In genomic region chr9:36276840-36277239, GRCh38 we compare ENCODE assay signal across 11 cellular contexts. TPM values are rescaled to one million over a fixed set of nuclear protein-coding genes. Genes with fewer than 3 reads are reported as not detected.
DNase-seq lines count a peak whose midpoint lies in the region; ATAC-seq and TF ChIP-seq lines count a peak whose summit lies in the region.
"Had no signal": no experiment of that assay in that cellular context is flagged by ENCODE, and none has a peak within 500 bp of the region (broad histone marks: within the 10 kb centered on the region; RNA-seq: fewer than 3 reads in every experiment).

No MANE protein-coding gene starts in this region.

- H3K4me3 ChIP-seq in OCI-LY3 (ENCODE audit: low read length) (0 out of 2 replicates have a peak overlapping the region, but pooled peaks have one; percentile 17), esophagus muscularis mucosa (peak overlapping the region in 3 of 4 donors; percentile 12 to 31 (median 28))

- H3K4me2 ChIP-seq in OCI-LY3 (ENCODE audit: low read length): peak overlapping the region; percentile 27

- no peaks in the 10 kb centered on the region for H3K9me3 Mint-ChIP-seq in Calu3 (ENCODE audit: low read depth, unreplicated experiment)
- H3K9me3 Mint-ChIP-seq in nephron progenitor cell: no peaks in the 10 kb centered on the region

- H3K27me3 Mint-ChIP-seq in Calu3 (ENCODE audit: unreplicated experiment) (no peaks in the 10 kb centered on the region), nephron progenitor cell (ENCODE audit: low read depth, poor library complexity) (peaks cover 4% of the 10 kb centered on the region)

- TF ChIP-seq CTCF in Calu3 (IDR thresholded peaks at IDR 0.05; ENCODE audit: unreplicated experiment): no peak
- no peak for TF ChIP-seq CTCF in OCI-LY3 (IDR thresholded peaks at IDR 0.05; ENCODE audit: low read depth, low read length)
- no peak for TF ChIP-seq CTCF in esophagus muscularis mucosa (IDR thresholded peaks at IDR 0.05)
- no peak for TF ChIP-seq CTCF in nephron progenitor cell (IDR thresholded peaks at IDR 0.05)

- no peaks in the 10 kb centered on the region for H3K36me3 ChIP-seq in OCI-LY3 (replicated peaks; ENCODE audit: low read depth, low read length)
- H3K36me3 ChIP-seq in esophagus muscularis mucosa: no peaks in the 10 kb centered on the region

- peak overlapping the region; percentile 62 for H2AFZ ChIP-seq in OCI-LY3 (ENCODE audit: low read depth, low read length)

- H3K4me3 Mint-ChIP-seq in Calu3 (ENCODE audit: low read depth, unreplicated experiment): peak overlapping the region; percentile 72
- H3K4me3 Mint-ChIP-seq in nephron progenitor cell: no peak overlapping the region

- 12% methylated on average over 7 of the region's 7 CpGs for WGBS in esophagus muscularis mucosa

- H3K9me3 ChIP-seq in OCI-LY3 (ENCODE audit: insufficient read depth, low read length) (no peaks in the 10 kb centered on the region), esophagus muscularis mucosa (no peaks in the 10 kb centered on the region)

- H3K27ac ChIP-seq in OCI-LY3 (ENCODE audit: low read length) (no peak overlapping the region), esophagus muscularis mucosa (replicated peaks in 1 of 4) (no peak overlapping the region)

- H3K36me3 Mint-ChIP-seq in Calu3 (ENCODE audit: insufficient read depth, unreplicated experiment) (peaks cover 36% of the 10 kb centered on the region), nephron progenitor cell (ENCODE audit: low read depth) (peaks cover 11% of the 10 kb centered on the region)

- H3K4me1 ChIP-seq in OCI-LY3 (ENCODE audit: low read length): peaks cover 11% of the 10 kb centered on the region; the same call in 1 of the 2 replicates
- H3K4me1 ChIP-seq in esophagus muscularis mucosa: peaks cover 4 to 9% (median 7%) of the 10 kb centered on the region in 4 donors

- BruUV-seq in Calu3 (replicated peaks; lab: Mats Ljungman, UMichigan): no TSS peak

- CTCF ChIA-PET in Calu3 (lab: Charles Lee): interaction anchor here (0.8 kb wide), 1 partner anchor 52 kb away, joined by 3 read pairs; no protein-coding TSS in a partner anchor

- H3K79me2 ChIP-seq in OCI-LY3 (ENCODE audit: low read length): no peaks in the 10 kb centered on the region

- intact Hi-C loops in Calu3 (cut with micrococcal nuclease; ENCODE audit: unreplicated experiment): no loop called here
- intact Hi-C loops in esophagus muscularis mucosa (cut with DNase I): no loop called here

- peaks cover 15% of the 10 kb centered on the region for H3K4me1 Mint-ChIP-seq in Calu3 (ENCODE audit: low read depth, unreplicated experiment)
- peaks cover 9% of the 10 kb centered on the region for H3K4me1 Mint-ChIP-seq in nephron progenitor cell

- ATAC-seq in HG02840 (IDR thresholded peaks at IDR 0.05; ENCODE audit: low FRiP score, unreplicated experiment): no peak
- ATAC-seq: HCT116 had no signal

- H3K27ac Mint-ChIP-seq in Calu3 (ENCODE audit: unreplicated experiment) (peak overlapping the region; percentile 76), nephron progenitor cell (peak overlapping the region; percentile 8)

- TF ChIP-seq EP300 in esophagus muscularis mucosa (IDR thresholded peaks at IDR 0.05): no peak

- no peak for TF ChIP-seq POLR2A in esophagus muscularis mucosa (IDR thresholded peaks at IDR 0.05; ENCODE audit: low read depth)

- H3K27me3 ChIP-seq in OCI-LY3 (ENCODE audit: low read depth, low read length): no peaks in the 10 kb centered on the region
- no peaks in the 10 kb centered on the region for H3K27me3 ChIP-seq in esophagus muscularis mucosa

- H3K9ac ChIP-seq in OCI-LY3 (ENCODE audit: low read length): no peak overlapping the region

- no peaks in the 10 kb centered on the region for H4K20me1 ChIP-seq in OCI-LY3 (ENCODE audit: insufficient read depth, low read length)

- DNase-seq in Calu3: peak; percentile 28
- DNase-seq in esophagus muscularis mucosa (ENCODE audit: extremely low spot score): no peak
- DNase-seq in nephron progenitor cell: no peak
- no peak for DNase-seq in NCI-H1092 treated with DMSO at 0.1 percent for 48 hours (lab: John Stamatoyannopoulos, UW)
- DNase-seq in SHP77 (lab: John Stamatoyannopoulos, UW): no peak
- no peak for DNase-seq in activated gamma-delta T cell (lab: John Stamatoyannopoulos, UW)
- DNase-seq: NCI-H1048; stimulated activated CD4-positive, alpha-beta T cell treated with anti-CD3 and anti-CD28 coated beads, Interleukin-12 subunit alpha, Interleukin-12 subunit beta, amount 100 ng/mL, for 4 hours had no signal

RNA-seq across cellular contexts. Expression of gene GNE, which starts 18.6 kb away (rescaled TPM):
- total RNA-seq in Calu3 (2022) (23.3 and 23.6 TPM in 2 replicates), esophagus muscularis mucosa (10 to 100 TPM; 25.3 to 35.6 (median 29.9) TPM)
